16 cellular contexts compared by ENCODE assay signal in the genomic region with DNA sequence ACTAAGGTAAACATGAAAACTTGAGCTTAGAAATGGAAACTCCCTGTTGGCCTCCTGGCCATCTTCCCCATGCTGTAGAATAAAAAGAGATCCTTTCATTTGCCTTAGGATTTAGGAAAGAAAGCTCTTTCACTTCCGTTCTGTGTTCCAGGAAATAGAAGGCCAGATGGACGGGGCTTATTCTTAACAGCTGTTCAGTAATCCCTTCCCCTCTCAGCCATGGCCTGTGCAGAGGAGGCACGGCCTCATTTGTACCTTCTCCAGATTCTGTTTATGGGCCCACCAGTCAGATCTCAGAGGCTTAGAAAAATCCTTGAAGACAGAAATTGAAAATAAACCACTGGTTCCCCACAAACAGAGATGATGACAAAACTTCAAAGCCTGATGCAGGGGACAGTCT.
DNase-seq lines count a peak whose midpoint lies in the region; ATAC-seq and TF ChIP-seq lines count a peak whose summit lies in the region.
"Had no signal": no experiment of that assay in that cellular context is flagged by ENCODE, and none has a peak within 500 bp of the region (broad histone marks: within the 10 kb centered on the region; RNA-seq: fewer than 3 reads in every experiment).

No MANE protein-coding gene starts in this region.

- H2BK120ac ChIP-seq in H9 (ENCODE audit: low read depth, low read length, poor library complexity, severe bottlenecking) (no peak overlapping the region), mesendoderm (ENCODE audit: low read depth, low read length) (no peak overlapping the region)

- H3K79me1 ChIP-seq in H9 (ENCODE audit: insufficient read depth, low read depth, low read length, poor library complexity, severe bottlenecking) (peaks cover 2% of the 10 kb centered on the region), mesendoderm (ENCODE audit: low read length) (peaks cover 11% of the 10 kb centered on the region)

- no peak overlapping the region for H2AFZ ChIP-seq in H9 (ENCODE audit: low read length)

- TF ChIP-seq POLR2A in spleen (IDR thresholded peaks at IDR 0.05), result no peak

- intact Hi-C loops in spleen (cut with DNase I; ENCODE audit: low total_unique reads), result no loop called here

- H3T11ph ChIP-seq in H9 (ENCODE audit: low read length), result no peak overlapping the region

- no peak overlapping the region for H3K56ac ChIP-seq in H9 (ENCODE audit: insufficient read length, low read depth, low read length)
- no peak overlapping the region for H3K56ac ChIP-seq in mesendoderm (ENCODE audit: low read length)

- no peak overlapping the region for H3K4me3 Mint-ChIP-seq in H9
- H3K4me3 Mint-ChIP-seq: activated naive CD4-positive, alpha-beta T cell treated with anti-CD3 and anti-CD28 coated beads, Interleukin-2, amount 10 ng/mL, durations not matched to agents 7 days and 5 days; IgD-negative memory B cell had no signal

- H3K4me1 ChIP-seq in H9 (ENCODE audit: insufficient read depth, low read length) (peaks cover 11% of the 10 kb centered on the region), adipocyte (ENCODE audit: control insufficient read depth, insufficient read depth, low read length) (peaks cover 16% of the 10 kb centered on the region), spleen (no peaks in the 10 kb centered on the region), mesendoderm (ENCODE audit: control insufficient read depth, low read depth, low read length) (peaks cover 9% of the 10 kb centered on the region)

- no peak overlapping the region for H2BK15ac ChIP-seq in H9 (ENCODE audit: low read depth, low read length)
- H2BK15ac ChIP-seq in mesendoderm (replicated peaks; ENCODE audit: low read depth), result no peak overlapping the region

- no peaks in the 10 kb centered on the region for H3K27me3 ChIP-seq in H9 (ENCODE audit: insufficient read depth, low read length)
- H3K27me3 ChIP-seq in adipocyte (replicated peaks; ENCODE audit: control insufficient read depth, insufficient read depth, low read length), result no peaks in the 10 kb centered on the region
- H3K27me3 ChIP-seq in layer of hippocampus (ENCODE audit: control insufficient read depth, insufficient read depth, low read length), result no peaks in the 10 kb centered on the region
- no peaks in the 10 kb centered on the region for H3K27me3 ChIP-seq in spleen (replicated peaks in 1 of 7)
- no peaks in the 10 kb centered on the region for H3K27me3 ChIP-seq in mesendoderm (ENCODE audit: insufficient read depth, low read length, poor library complexity)
- H3K27me3 ChIP-seq: cardiac muscle cell had no signal

- ATAC-seq in GM18861 (IDR thresholded peaks at IDR 0.05; ENCODE audit: unreplicated experiment), result no peak

- H2BK5ac ChIP-seq in H9 (ENCODE audit: insufficient read length, low read length) (no peak overlapping the region), mesendoderm (ENCODE audit: low read length) (no peak overlapping the region)

- H3K27ac ChIP-seq in H9 (ENCODE audit: insufficient read length, low read depth, low read length), result no peak overlapping the region
- peak overlapping the region; percentile 7 for H3K27ac ChIP-seq in layer of hippocampus (ENCODE audit: low read depth, low read length)
- H3K27ac ChIP-seq in spleen, result peak overlapping the region in 7 of 8 donors; percentile 14 to 54 (median 32)
- no peak overlapping the region for H3K27ac ChIP-seq in mesendoderm (ENCODE audit: low read depth, low read length)
- H3K27ac ChIP-seq: cardiac muscle cell, VCaP had no signal

- H4K8ac ChIP-seq in H9 (replicated peaks; ENCODE audit: insufficient read length, low read depth, low read length) (no peak overlapping the region), mesendoderm (ENCODE audit: low read depth, low read length) (no peak overlapping the region)

- no peak overlapping the region for H4K91ac ChIP-seq in H9 (ENCODE audit: insufficient read length, low read depth, low read length)

- no peak overlapping the region for H3K14ac ChIP-seq in H9 (ENCODE audit: insufficient read depth, low read length)

- H3K4me1 Mint-ChIP-seq in H9, result peaks cover 33 to 41% of the 10 kb centered on the region in 2 experiments
- H3K4me1 Mint-ChIP-seq: activated naive CD4-positive, alpha-beta T cell treated with anti-CD3 and anti-CD28 coated beads, Interleukin-2, amount 10 ng/mL, durations not matched to agents 7 days and 5 days; IgD-negative memory B cell had no signal

- H2AK5ac ChIP-seq in H9 (ENCODE audit: insufficient read length, low read length) (no peak overlapping the region), mesendoderm (ENCODE audit: low read length) (no peak overlapping the region)

- H3K36me3 Mint-ChIP-seq in H9 (ENCODE audit: insufficient read depth in 1 of 3, low read depth in 3 of 3), result peaks cover 17 to 33% (median 22%) of the 10 kb centered on the region in 3 experiments; a peak in 6 of 7 replicates
- H3K36me3 Mint-ChIP-seq: activated naive CD4-positive, alpha-beta T cell treated with anti-CD3 and anti-CD28 coated beads, Interleukin-2, amount 10 ng/mL, durations not matched to agents 7 days and 5 days; IgD-negative memory B cell had no signal

- no peaks in the 10 kb centered on the region for H3K27me3 Mint-ChIP-seq in H9 (ENCODE audit: low read depth)

- H3K79me2 ChIP-seq in H9 (ENCODE audit: insufficient read depth, low read length), result peaks cover 12% of the 10 kb centered on the region; the same call in 1 of the 2 replicates
- H3K79me2 ChIP-seq in mesendoderm (ENCODE audit: control insufficient read depth, insufficient read depth, low read length), result peaks cover 8% of the 10 kb centered on the region

- H2BK20ac ChIP-seq in H9 (ENCODE audit: low read depth, low read length, poor library complexity, severe bottlenecking), result no peak overlapping the region

- H4K5ac ChIP-seq in H9 (ENCODE audit: insufficient read length, low read depth, low read length), result no peak overlapping the region
- H4K5ac ChIP-seq in mesendoderm (ENCODE audit: low read length), result no peak overlapping the region

- no peaks in the 10 kb centered on the region for H3K23me2 ChIP-seq in H9 (ENCODE audit: insufficient read length, low read depth, low read length, poor library complexity, severe bottlenecking)

- H3K27ac Mint-ChIP-seq in H9, result peak overlapping the region in 2 of 3 experiments; percentile 52 to 64; a peak in 4 of 7 replicates
- H3K27ac Mint-ChIP-seq: activated naive CD4-positive, alpha-beta T cell treated with anti-CD3 and anti-CD28 coated beads, Interleukin-2, amount 10 ng/mL, durations not matched to agents 7 days and 5 days; IgD-negative memory B cell had no signal

- H3K36me3 ChIP-seq in adipocyte (ENCODE audit: control insufficient read depth, insufficient read depth, low read length, severe bottlenecking) (no peaks in the 10 kb centered on the region), spleen (no peaks in the 10 kb centered on the region), mesendoderm (ENCODE audit: control insufficient read depth, insufficient read depth, low read length) (peaks cover 2% of the 10 kb centered on the region)

- no CpG with 5 or more reads among the region's 3 CpGs for WGBS in H9 (ENCODE audit: extremely low coverage, insufficient read length, low lambda C conversion rate)
- 52 to 86% (median 62%) methylated on average over 3 of the region's 3 CpGs for WGBS in spleen, 5 donors
- WGBS in mesendoderm (ENCODE audit: extremely low coverage, insufficient coverage, low lambda C conversion rate), result no CpG with 5 or more reads among the region's 3 CpGs

- H3K4me3 ChIP-seq in adipocyte (ENCODE audit: low read length) (no peak overlapping the region), spleen (no peak overlapping the region), mesendoderm (ENCODE audit: low read length) (no peak overlapping the region)
- H3K4me3 ChIP-seq: cardiac muscle cell had no signal

- no peak overlapping the region for H3K23ac ChIP-seq in H9 (ENCODE audit: insufficient read length, low read depth, low read length)
- H3K23ac ChIP-seq in mesendoderm (ENCODE audit: low read length), result no peak overlapping the region

- TF ChIP-seq CTCF in H9 (conservative IDR thresholded peaks at IDR 0.05) (no peak), spleen (IDR thresholded peaks at IDR 0.05 in 8 of 11, conservative IDR thresholded peaks at IDR 0.05 in 3 of 11) (no peak)

- H2BK12ac ChIP-seq in H9 (ENCODE audit: insufficient read length, low read depth, low read length), result no peak overlapping the region

- no peak overlapping the region for H3K4me2 ChIP-seq in H9 (ENCODE audit: insufficient read depth, insufficient read length, low read length)
- H3K4me2 ChIP-seq in mesendoderm (ENCODE audit: low read length), result no peak overlapping the region

- no peak for DNase-seq in H9
- peak; percentile 36 for DNase-seq in adipocyte (ENCODE audit: low read depth)
- no peak for DNase-seq in spleen
- no peak for DNase-seq in pons (ENCODE audit: low spot score)
- DNase-seq in mesendoderm, result no peak
- DNase-seq in DMS53 treated with DMSO at 0.1 percent for 48 hours (lab: John Stamatoyannopoulos, UW; ENCODE audit: unreplicated experiment), result no peak
- DNase-seq: activated CD8-positive, alpha-beta memory T cell treated with anti-CD3 and anti-CD28 coated beads, Interleukin-2, amount 50 U/mL, for 4 hours; activated naive CD4-positive, alpha-beta T cell treated with anti-CD3 and anti-CD28 coated beads, Interleukin-2, amount 10 ng/mL, durations not matched to agents 7 days and 5 days; GOT3; kidney; stimulated activated naive CD4-positive, alpha-beta T cell had no signal

- no peak overlapping the region for H3K9ac ChIP-seq in H9 (ENCODE audit: extremely low read depth, insufficient read length, low read length)
- H3K9ac ChIP-seq in adipocyte (ENCODE audit: low read length), result no peak overlapping the region
- no peak overlapping the region for H3K9ac ChIP-seq in mesendoderm (ENCODE audit: low read length)

- H3K9me3 Mint-ChIP-seq in H9, result no peaks in the 10 kb centered on the region
- H3K9me3 Mint-ChIP-seq: activated naive CD4-positive, alpha-beta T cell treated with anti-CD3 and anti-CD28 coated beads, Interleukin-2, amount 10 ng/mL, durations not matched to agents 7 days and 5 days; IgD-negative memory B cell had no signal

- H3K18ac ChIP-seq in H9 (ENCODE audit: insufficient read length, low read depth, low read length), result no peak overlapping the region
- no peak overlapping the region for H3K18ac ChIP-seq in mesendoderm (ENCODE audit: low read length)

- no peaks in the 10 kb centered on the region for H4K20me1 ChIP-seq in H9 (ENCODE audit: control insufficient read depth, insufficient read depth, insufficient read length)

- H3K9me3 ChIP-seq in H9 (ENCODE audit: control insufficient read depth, low read depth, low read length), result no peaks in the 10 kb centered on the region
- H3K9me3 ChIP-seq in adipocyte (ENCODE audit: control insufficient read depth, low read length), result no peaks in the 10 kb centered on the region
- H3K9me3 ChIP-seq in spleen, result no peaks in the 10 kb centered on the region

- H3K4ac ChIP-seq in H9 (ENCODE audit: low read depth, low read length) (no peak overlapping the region), mesendoderm (ENCODE audit: low read depth, low read length) (no peak overlapping the region)

Comparison
In these comparisons a context has a peak if more than half of its experiments do, and no peak if none do; other contexts are left out.
1. H3K27ac ChIP-seq: peak in layer of hippocampus (single experiment) and spleen (7 of 8); none in H9 (single experiment) and mesendoderm (single experiment).